ENCODE assay signal across 23 cellular contexts in the genomic region with DNA sequence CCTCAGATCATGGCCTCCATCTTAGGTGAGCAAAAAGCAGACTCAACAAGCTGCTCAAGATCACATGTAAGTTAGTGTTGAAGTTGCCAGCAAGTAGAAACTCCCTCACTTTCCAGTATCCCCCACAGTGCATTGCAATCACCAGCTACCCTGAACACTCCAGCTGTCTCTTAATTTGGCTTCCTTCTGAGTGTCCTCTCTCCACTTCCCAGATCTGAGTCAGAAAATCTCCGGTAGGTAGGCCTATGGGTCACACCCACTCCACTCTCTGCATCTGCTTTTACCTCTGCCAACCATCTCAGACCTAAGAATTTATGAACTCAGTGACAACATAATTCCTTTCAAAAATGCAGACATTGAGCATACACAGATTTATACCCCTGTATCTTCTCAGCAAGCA.
"Had no signal": no experiment of that assay in that cellular context is flagged by ENCODE, and none has a peak within 500 bp of the region (broad histone marks: within the 10 kb centered on the region; RNA-seq: fewer than 3 reads in every experiment).

No MANE protein-coding gene starts in this region.

- ATAC-seq: stimulated activated naive B cell treated with anti-CD40 and anti-IgM and Interleukin-4, amounts not matched to agents 10 μg/mL and 1 μg/mL and 100 μg/mL, for 72 hours; stimulated activated naive CD8-positive, alpha-beta T cell treated with anti-CD3 and anti-CD28 coated beads, Interleukin-15, amount 100 ng/mL, for 72 hours had no signal

- H3K36me3 ChIP-seq: colonic mucosa, heart left ventricle, left ventricle myocardium inferior, neutrophil, right atrium auricular region, sigmoid colon, tibial nerve had no signal

- H3K36me3 Mint-ChIP-seq: naive B cell; stimulated activated naive B cell treated with anti-CD40 and anti-IgM and Interleukin-4, amounts not matched to agents 10 μg/mL and 1 μg/mL and 100 μg/mL, for 72 hours had no signal

- H3K27me3 Mint-ChIP-seq: stimulated activated naive B cell treated with anti-CD40 and anti-IgM and Interleukin-4, amounts not matched to agents 10 μg/mL and 1 μg/mL and 100 μg/mL, for 72 hours; stimulated activated naive CD8-positive, alpha-beta T cell treated with anti-CD3 and anti-CD28 coated beads, Interleukin-15, amount 100 ng/mL, for 72 hours had no signal

- H3K4me1 Mint-ChIP-seq: naive B cell; stimulated activated naive B cell treated with anti-CD40 and anti-IgM and Interleukin-4, amounts not matched to agents 10 μg/mL and 1 μg/mL and 100 μg/mL, for 72 hours; stimulated activated naive CD8-positive, alpha-beta T cell treated with anti-CD3 and anti-CD28 coated beads, Interleukin-15, amount 100 ng/mL, for 72 hours had no signal

- H3K27me3 ChIP-seq: colonic mucosa, heart left ventricle, neutrophil, right atrium auricular region, sigmoid colon, testis, tibial nerve had no signal

- H3K4me3 ChIP-seq: colonic mucosa, heart left ventricle, left ventricle myocardium inferior, lung, right atrium auricular region, sigmoid colon, skin epidermis, testis, tibial nerve had no signal

- H3K27ac Mint-ChIP-seq: naive B cell; nephron progenitor cell; stimulated activated naive B cell treated with anti-CD40 and anti-IgM and Interleukin-4, amounts not matched to agents 10 μg/mL and 1 μg/mL and 100 μg/mL, for 72 hours; stimulated activated naive CD8-positive, alpha-beta T cell treated with anti-CD3 and anti-CD28 coated beads, Interleukin-15, amount 100 ng/mL, for 72 hours had no signal

- H3K4me3 Mint-ChIP-seq: naive B cell; nephron progenitor cell; stimulated activated naive B cell treated with anti-CD40 and anti-IgM and Interleukin-4, amounts not matched to agents 10 μg/mL and 1 μg/mL and 100 μg/mL, for 72 hours; stimulated activated naive CD8-positive, alpha-beta T cell treated with anti-CD3 and anti-CD28 coated beads, Interleukin-15, amount 100 ng/mL, for 72 hours had no signal

- H3K9me3 ChIP-seq: colonic mucosa, heart left ventricle, left ventricle myocardium inferior, neutrophil, right atrium auricular region, sigmoid colon, testis, tibial nerve had no signal

- FAIRE-seq: islet of Langerhans had no signal

- H3K4me1 ChIP-seq: colonic mucosa, heart left ventricle, left ventricle myocardium inferior, right atrium auricular region, sigmoid colon, testis, tibial nerve had no signal

- H3K27ac ChIP-seq: colonic mucosa, heart left ventricle, left ventricle myocardium inferior, neutrophil, right atrium auricular region, sigmoid colon, skin epidermis, testis, tibial nerve had no signal

- H3K9me3 Mint-ChIP-seq: naive B cell; stimulated activated naive CD8-positive, alpha-beta T cell treated with anti-CD3 and anti-CD28 coated beads, Interleukin-15, amount 100 ng/mL, for 72 hours had no signal

- DNase-seq: caudate nucleus; colonic mucosa; dermis blood vessel endothelial cell; erythroblast; heart left ventricle; hypothalamus; left cardiac atrium; left ventricle myocardium inferior; naive B cell; nephron progenitor cell; posterior cingulate gyrus; sigmoid colon; stimulated activated CD4-positive, alpha-beta T cell treated with anti-CD3 and anti-CD28 coated beads, Interleukin-2, amount 100 ng/mL, for 24 hours; stimulated activated CD4-positive, alpha-beta T cell treated with anti-CD3 and anti-CD28 coated beads, Interleukin-4, amount 100 ng/mL, for 4 hours; stimulated activated naive B cell treated with anti-CD40 and anti-IgM and Interleukin-4, amounts not matched to agents 10 μg/mL and 1 μg/mL and 100 μg/mL, for 72 hours; stimulated activated naive CD8-positive, alpha-beta T cell treated with anti-CD3 and anti-CD28 coated beads, Interleukin-15, amount 100 ng/mL, for 72 hours; testis had no signal
